Comparison of ENCODE assay signal across 16 cellular contexts in genomic region chr3:39671116-39671515, GRCh38.
"Had no signal": no experiment of that assay in that cellular context is flagged by ENCODE, and none has a peak within 500 bp of the region (broad histone marks: within the 10 kb centered on the region; RNA-seq: fewer than 3 reads in every experiment).

No MANE protein-coding gene starts in this region.

- H3K36me3 Mint-ChIP-seq: activated CD8-positive, alpha-beta memory T cell treated with anti-CD3 and anti-CD28 coated beads, Interleukin-2, amount 10 ng/mL, durations not matched to agents 7 days and 5 days; activated naive CD8-positive, alpha-beta T cell treated with anti-CD3 and anti-CD28 coated beads for 36 hours; memory B cell; natural killer cell; stimulated activated naive B cell treated with anti-CD40 and anti-IgM and Interleukin-4, amounts not matched to agents 10 μg/mL and 1 μg/mL and 100 μg/mL, for 72 hours had no signal

- ATAC-seq: activated CD8-positive, alpha-beta memory T cell treated with anti-CD3 and anti-CD28 coated beads, Interleukin-2, amount 10 ng/mL, durations not matched to agents 7 days and 5 days; left lobe of liver; natural killer cell; stimulated activated naive B cell treated with anti-CD40 and anti-IgM and Interleukin-4, amounts not matched to agents 10 μg/mL and 1 μg/mL and 100 μg/mL, for 72 hours had no signal

- H3K4me1 Mint-ChIP-seq: activated CD8-positive, alpha-beta memory T cell treated with anti-CD3 and anti-CD28 coated beads, Interleukin-2, amount 10 ng/mL, durations not matched to agents 7 days and 5 days; activated naive CD8-positive, alpha-beta T cell treated with anti-CD3 and anti-CD28 coated beads for 36 hours; memory B cell; natural killer cell; stimulated activated naive B cell treated with anti-CD40 and anti-IgM and Interleukin-4, amounts not matched to agents 10 μg/mL and 1 μg/mL and 100 μg/mL, for 72 hours had no signal

- H3K36me3 ChIP-seq: ascending aorta, colonic mucosa, right atrium auricular region, spleen had no signal

- H3K27ac Mint-ChIP-seq: activated CD8-positive, alpha-beta memory T cell treated with anti-CD3 and anti-CD28 coated beads, Interleukin-2, amount 10 ng/mL, durations not matched to agents 7 days and 5 days; activated naive CD8-positive, alpha-beta T cell treated with anti-CD3 and anti-CD28 coated beads for 36 hours; memory B cell; natural killer cell; stimulated activated naive B cell treated with anti-CD40 and anti-IgM and Interleukin-4, amounts not matched to agents 10 μg/mL and 1 μg/mL and 100 μg/mL, for 72 hours had no signal

- H3K27me3 ChIP-seq: ascending aorta, colonic mucosa, right atrium auricular region, spleen had no signal

- H3K4me3 ChIP-seq: ascending aorta, colonic mucosa, right atrium auricular region, spleen had no signal

- H3K27me3 Mint-ChIP-seq: activated CD8-positive, alpha-beta memory T cell treated with anti-CD3 and anti-CD28 coated beads, Interleukin-2, amount 10 ng/mL, durations not matched to agents 7 days and 5 days; memory B cell had no signal

- H3K9me3 Mint-ChIP-seq: stimulated activated naive B cell treated with anti-CD40 and anti-IgM and Interleukin-4, amounts not matched to agents 10 μg/mL and 1 μg/mL and 100 μg/mL, for 72 hours had no signal

- DNase-seq: activated CD4-positive, alpha-beta T cell treated with anti-CD3 and anti-CD28 coated beads, Interleukin-2, amount 50 U/mL, for 4 hours; activated CD4-positive, CD25-positive, alpha-beta regulatory T cell treated with anti-CD3 and anti-CD28 coated beads, Interleukin-2, amount 50 U/mL, for 72 hours; activated CD8-positive, alpha-beta memory T cell treated with anti-CD3 and anti-CD28 coated beads, Interleukin-2, amount 10 ng/mL, durations not matched to agents 7 days and 5 days; activated gamma-delta T cell treated with Interleukin-2 at 50 U/mL for 16 hours; activated naive CD8-positive, alpha-beta T cell treated with anti-CD3 and anti-CD28 coated beads for 36 hours; activated T-cell treated with anti-CD3 and anti-CD28 coated beads, Interleukin-2, amount 50 U/mL, for 48 hours; colonic mucosa; natural killer cell; nucleus accumbens; spleen; stimulated activated CD4-positive, alpha-beta T cell treated with anti-CD3 and anti-CD28 coated beads, Interleukin-1b, Interleukin-23, amount 100 ng/mL, for 48 hours; stimulated activated naive B cell treated with anti-CD40 and anti-IgM and Interleukin-4, amounts not matched to agents 10 μg/mL and 1 μg/mL and 100 μg/mL, for 72 hours had no signal

- H3K4me3 Mint-ChIP-seq: activated CD8-positive, alpha-beta memory T cell treated with anti-CD3 and anti-CD28 coated beads, Interleukin-2, amount 10 ng/mL, durations not matched to agents 7 days and 5 days; activated naive CD8-positive, alpha-beta T cell treated with anti-CD3 and anti-CD28 coated beads for 36 hours; memory B cell; natural killer cell; stimulated activated naive B cell treated with anti-CD40 and anti-IgM and Interleukin-4, amounts not matched to agents 10 μg/mL and 1 μg/mL and 100 μg/mL, for 72 hours had no signal
